In genomic region chr16:11564046-11564926, GRCh38 we compare ENCODE assay signal across 1 cellular context.
TF ChIP-seq lines count a peak whose summit lies in the region.

No MANE protein-coding gene starts in this region.

TF ChIP-seq in WTC11, 78 proteins besides CTCF, POLR2A, EP300 and RAD21 (continued from another document):
- no peak for TF ChIP-seq ZNF281 (CRISPR knock-in tag; IDR thresholded peaks at IDR 0.05)
- TF ChIP-seq GABPB1 (CRISPR knock-in tag; IDR thresholded peaks at IDR 0.05), result no peak
- no peak for TF ChIP-seq E2F1 (CRISPR knock-in tag; IDR thresholded peaks at IDR 0.05)
